ENCODE assay signal across 1 cellular context in genomic region chr7:138345567-138345966, GRCh38.
TF ChIP-seq lines count a peak whose summit lies in the region.

No MANE protein-coding gene starts in this region.

TF ChIP-seq in K562, 482 proteins besides CTCF, POLR2A, EP300 and RAD21 (continued from another document):
- 0 out of 2 replicates have a peak, but pooled peaks have one; percentile 18 for TF ChIP-seq ZNF609 (CRISPR knock-in tag; IDR thresholded peaks at IDR 0.05; ENCODE audit: borderline replicate concordance)
- peak; percentile 45 for TF ChIP-seq CBFA2T2 (conservative IDR thresholded peaks at IDR 0.05)
- TF ChIP-seq ZSCAN29 (IDR thresholded peaks at IDR 0.05): no peak
- peak; percentile 68; the same call in 1 of the 2 replicates for TF ChIP-seq ZEB2 (IDR thresholded peaks at IDR 0.05)
- TF ChIP-seq XRCC3 (IDR thresholded peaks at IDR 0.05): peak; percentile 92
- TF ChIP-seq E2F5 (CRISPR knock-in tag; IDR thresholded peaks at IDR 0.05): no peak
- TF ChIP-seq CBX5 (IDR thresholded peaks at IDR 0.05; ENCODE audit: borderline replicate concordance, low read depth): peak; percentile 52; the same call in 1 of the 2 replicates
- TF ChIP-seq CBX1 (IDR thresholded peaks at IDR 0.05; ENCODE audit: low read depth): peak; percentile 87
- TF ChIP-seq ZNF280A (IDR thresholded peaks at IDR 0.05; ENCODE audit: low read depth, partially characterized antibody): peak; percentile 95
- peak in 1 of 2 experiments; percentile 96; a peak in 2 of 3 replicates for TF ChIP-seq CBX3 (IDR thresholded peaks at IDR 0.05; ENCODE audit: borderline replicate concordance in 1 of 2, low read length in 2 of 2)
TF ChIP-seq in K562: peak in this region for 13.
